8 cellular contexts compared by ENCODE assay signal in genomic region chr5:154811653-154812465, GRCh38. TPM values are rescaled to one million over a fixed set of nuclear protein-coding genes. Genes with fewer than 3 reads are reported as not detected.
DNase-seq lines count a peak whose midpoint lies in the region; ATAC-seq, FAIRE-seq and TF ChIP-seq lines count a peak whose summit lies in the region.

No MANE protein-coding gene starts in this region.

- CTCF ChIA-PET in CD8-positive, alpha-beta T cell (lab: Charles Lee), result interaction anchor here (0.6 to 4.7 kb wide), 4 partner anchors 8 to 161 kb away, joined by 3 to 24 read pairs (median 4); no protein-coding TSS in a partner anchor

- peaks cover 2% of the 10 kb centered on the region for H3K79me2 ChIP-seq in keratinocyte (ENCODE audit: control insufficient read depth, insufficient read depth, low read length)

- H3K27me3 Mint-ChIP-seq in CD8-positive, alpha-beta T cell (ENCODE audit: low read depth), result no peaks in the 10 kb centered on the region

- peak; percentile 40 to 73 (median 67) for DNase-seq in CD8-positive, alpha-beta T cell
- peak; percentile 77 for DNase-seq in NAMALWA (ENCODE audit: low spot score)
- DNase-seq in breast epithelium (ENCODE audit: low spot score in 2 of 2), result no peak
- DNase-seq in keratinocyte (ENCODE audit: low read depth, low spot score), result no peak
- peak; percentile 38 for DNase-seq in stimulated activated CD4-positive, alpha-beta T cell treated with anti-CD3 and anti-CD28 coated beads, Interleukin-2, amount 100 ng/mL, for 4 hours (ENCODE audit: low read depth)
- DNase-seq in lower leg skin (ENCODE audit: low spot score in 2 of 2), result no peak

- no peak for TF ChIP-seq POLR2A in breast epithelium (IDR thresholded peaks at IDR 0.05)
- no peak for TF ChIP-seq POLR2A in lower leg skin (IDR thresholded peaks at IDR 0.05)

- peak; percentile 95 for TF ChIP-seq CTCF in CD8-positive, alpha-beta T cell (IDR thresholded peaks at IDR 0.05)
- TF ChIP-seq CTCF in VCaP (conservative IDR thresholded peaks at IDR 0.05), result peak; percentile 93
- TF ChIP-seq CTCF in breast epithelium (IDR thresholded peaks at IDR 0.05), result peak; percentile 72 to 85 (median 85)
- TF ChIP-seq CTCF in keratinocyte (optimal IDR thresholded peaks at IDR 0.05 in 1 of 3, IDR thresholded peaks at IDR 0.05 in 1 of 3, conservative IDR thresholded peaks at IDR 0.05 in 1 of 3; ENCODE audit: extremely low read depth in 1 of 3, insufficient read depth in 2 of 3, low read length in 3 of 3), result peak; percentile 68 to 89 (median 74)
- TF ChIP-seq CTCF in lower leg skin (IDR thresholded peaks at IDR 0.05), result peak in 1 of 3 donors; percentile 54

- intact Hi-C loops in CD8-positive, alpha-beta T cell (cut with DNase I, micrococcal nuclease), result loop anchor here (1.0 to 5.0 kb wide), 5 partner anchors 45 to 345 kb away; partner anchors contain the start of genes CNOT8 (in 1 of the 2) and LARP1 (in 1 of the 2)
- intact Hi-C loops in breast epithelium (cut with DNase I; ENCODE audit: low total_unique reads) (no loop called here), lower leg skin (cut with DNase I; ENCODE audit: low total_unique reads) (loop anchor here (5.0 kb wide), 1 partner anchor 160 kb away; no protein-coding TSS in a partner anchor)

- peaks cover 22% of the 10 kb centered on the region for H3K36me3 ChIP-seq in CD8-positive, alpha-beta T cell (ENCODE audit: insufficient read depth, low read length)
- peaks cover 6% of the 10 kb centered on the region for H3K36me3 ChIP-seq in breast epithelium
- peaks cover 42 to 50% of the 10 kb centered on the region in 2 experiments for H3K36me3 ChIP-seq in keratinocyte (ENCODE audit: control insufficient read depth in 2 of 2, extremely low read depth in 1 of 2, insufficient read depth in 2 of 2, low read length in 2 of 2)

- no peak overlapping the region for H3K4me3 Mint-ChIP-seq in CD8-positive, alpha-beta T cell

- dilution Hi-C loops in keratinocyte (cut with MboI; ENCODE audit: extremely low pct_ligation_motif_present, low sequenced_read_pairs), result no loop called here

- H3K9ac ChIP-seq in keratinocyte (ENCODE audit: control insufficient read depth, extremely low read depth, insufficient read depth, low read length), result no peak overlapping the region

- ATAC-seq in CD8-positive, alpha-beta T cell, result peak; percentile 69
- ATAC-seq in GM21381 (IDR thresholded peaks at IDR 0.05; ENCODE audit: unreplicated experiment), result peak; percentile 63

- peaks cover 26% of the 10 kb centered on the region for H3K4me1 ChIP-seq in CD8-positive, alpha-beta T cell (ENCODE audit: insufficient read depth, low read length)
- no peaks in the 10 kb centered on the region for H3K4me1 ChIP-seq in breast epithelium
- H3K4me1 ChIP-seq in keratinocyte (ENCODE audit: control insufficient read depth, extremely low read depth, insufficient read depth, low read length), result no peaks in the 10 kb centered on the region

- H3K4me3 ChIP-seq in CD8-positive, alpha-beta T cell (ENCODE audit: low read depth, low read length), result no peak overlapping the region
- H3K4me3 ChIP-seq in breast epithelium, result no peak overlapping the region
- no peak overlapping the region for H3K4me3 ChIP-seq in keratinocyte (ENCODE audit: control insufficient read depth in 2 of 3, extremely low read depth in 1 of 3, insufficient read depth in 2 of 3, low read depth in 1 of 3, low read length in 3 of 3)
- H3K4me3 ChIP-seq in lower leg skin (ENCODE audit: low read depth, poor library complexity, severe bottlenecking), result no peak overlapping the region

- no peaks in the 10 kb centered on the region for H3K27me3 ChIP-seq in CD8-positive, alpha-beta T cell (ENCODE audit: insufficient read depth, low read length)
- H3K27me3 ChIP-seq in breast epithelium (no peaks in the 10 kb centered on the region), keratinocyte (ENCODE audit: control insufficient read depth, extremely low read depth, insufficient read depth, low read length) (no peaks in the 10 kb centered on the region)

- no peaks in the 10 kb centered on the region for H3K9me3 ChIP-seq in CD8-positive, alpha-beta T cell (ENCODE audit: low read length)
- H3K9me3 ChIP-seq in breast epithelium, result no peaks in the 10 kb centered on the region
- H3K9me3 ChIP-seq in keratinocyte (ENCODE audit: control insufficient read depth, low read depth, low read length), result no peaks in the 10 kb centered on the region

- WGBS in lower leg skin, 2 donors, result 29 to 33% methylated on average over 3 of the region's 3 CpGs

- H3K27ac Mint-ChIP-seq in CD8-positive, alpha-beta T cell, result peak overlapping the region; percentile 66

- no peak overlapping the region for H2AFZ ChIP-seq in keratinocyte (ENCODE audit: control insufficient read depth, low read length)

- POLR2A ChIA-PET in CD8-positive, alpha-beta T cell (lab: Charles Lee), result no interaction called here

- H3K27ac ChIP-seq in CD8-positive, alpha-beta T cell (ENCODE audit: low read depth, low read length), result no peak overlapping the region
- H3K27ac ChIP-seq in VCaP (no peak overlapping the region), breast epithelium (no peak overlapping the region), keratinocyte (ENCODE audit: control insufficient read depth, insufficient read depth, low read length) (no peak overlapping the region)

- no peaks in the 10 kb centered on the region for H3K9me1 ChIP-seq in keratinocyte (ENCODE audit: control insufficient read depth, extremely low read depth, insufficient read depth, low read length)

- H3K4me2 ChIP-seq in keratinocyte (ENCODE audit: control insufficient read depth, extremely low read depth, insufficient read depth, low read depth, low read length), result no peak overlapping the region

- H3K9me3 Mint-ChIP-seq in CD8-positive, alpha-beta T cell, result no peaks in the 10 kb centered on the region

- peaks cover 33% of the 10 kb centered on the region for H3K4me1 Mint-ChIP-seq in CD8-positive, alpha-beta T cell (ENCODE audit: low read depth)

- no peaks in the 10 kb centered on the region for H4K20me1 ChIP-seq in keratinocyte (ENCODE audit: control insufficient read depth, extremely low read depth, insufficient read depth, low read length)

- no peak for FAIRE-seq in keratinocyte (lab: Jason Lieb, UNC)

- peaks cover 78% of the 10 kb centered on the region for H3K36me3 Mint-ChIP-seq in CD8-positive, alpha-beta T cell

RNA-seq across cellular contexts. Expression of gene FAXDC2, which starts 38.5 kb away (rescaled TPM):
- total RNA-seq in CD8-positive, alpha-beta T cell, result under 1 TPM; 0.28 to 0.38 TPM
- 100 to 1,000 TPM in 1 of 3 donors, 10 to 100 TPM in 2; 43.9 to 117 (median 52.5) TPM for total RNA-seq in breast epithelium
- polyA plus RNA-seq in keratinocyte, result 4.6 to 11.0 TPM (median 7.1 TPM) in 3 replicates
- 1.4 TPM for polyA plus RNA-seq in keratinocyte (2011; ENCODE audit: low read depth)
- polyA plus RNA-seq in keratinocyte (2011; cell fraction: cytosol; rRNA removed), result 9.2 and 9.8 TPM in 2 replicates
- polyA plus RNA-seq in keratinocyte (2011; cell fraction: nucleus; rRNA removed), result 8.5 and 13.6 TPM in 2 replicates
- 7.2 and 7.5 TPM in 2 replicates for polyA plus RNA-seq in keratinocyte (2012; ENCODE audit: low replicate concordance)
- polyA minus RNA-seq in keratinocyte, result 4.9 to 19.5 TPM (median 13.9 TPM) in 3 replicates
- polyA minus RNA-seq in keratinocyte (2011; cell fraction: cytosol; rRNA and poly(A)+ RNA removed), result 18.8 TPM
- 4.3 and 8.5 TPM in 2 replicates for polyA minus RNA-seq in keratinocyte (2011; cell fraction: nucleus; rRNA and poly(A)+ RNA removed)
- 10 to 100 TPM; 20.2 to 72.8 (median 47.3) TPM for total RNA-seq in lower leg skin

RNA-seq across cellular contexts. Expression of gene CNOT8, which starts 46.6 kb away (rescaled TPM):
- 100 to 1,000 TPM; 139 to 145 TPM for total RNA-seq in CD8-positive, alpha-beta T cell
- total RNA-seq in breast epithelium (100 to 1,000 TPM in 1 of 3 donors, 10 to 100 TPM in 2; 78.7 to 180 (median 84.7) TPM), lower leg skin (10 to 100 TPM; 47.8 to 92.9 (median 65.4) TPM)
- 28.1 to 44.5 TPM (median 36.2 TPM) in 3 replicates for polyA plus RNA-seq in keratinocyte
- polyA plus RNA-seq in keratinocyte (2011; ENCODE audit: low read depth), result 68.1 TPM
- polyA plus RNA-seq in keratinocyte (2011; cell fraction: cytosol; rRNA removed), result 28.2 and 41.0 TPM in 2 replicates
- polyA plus RNA-seq in keratinocyte (2011; cell fraction: nucleus; rRNA removed), result 50.6 and 55.1 TPM in 2 replicates
- polyA plus RNA-seq in keratinocyte (2012; ENCODE audit: low replicate concordance), result 21.1 and 33.8 TPM in 2 replicates
- polyA minus RNA-seq in keratinocyte, result 18.1 to 47.2 TPM (median 34.2 TPM) in 3 replicates
- polyA minus RNA-seq in keratinocyte (2011; cell fraction: cytosol; rRNA and poly(A)+ RNA removed), result 21.7 TPM
- 14.1 and 31.1 TPM in 2 replicates for polyA minus RNA-seq in keratinocyte (2011; cell fraction: nucleus; rRNA and poly(A)+ RNA removed)

RNA-seq across cellular contexts. Expression of gene LARP1, which starts 56.7 kb away (rescaled TPM):
- 10 to 100 TPM; 70.4 to 80.5 TPM for total RNA-seq in CD8-positive, alpha-beta T cell
- 100 to 1,000 TPM in 1 of 3 donors, 10 to 100 TPM in 2; 64.0 to 123 (median 73.7) TPM for total RNA-seq in breast epithelium
- 39.3 to 139 TPM (median 65.6 TPM) in 3 replicates for polyA plus RNA-seq in keratinocyte
- polyA plus RNA-seq in keratinocyte (2011; ENCODE audit: low read depth), result 74.4 TPM
- 74.6 and 86.7 TPM in 2 replicates for polyA plus RNA-seq in keratinocyte (2011; cell fraction: cytosol; rRNA removed)
- 161 and 167 TPM in 2 replicates for polyA plus RNA-seq in keratinocyte (2011; cell fraction: nucleus; rRNA removed)
- 51.1 and 105 TPM in 2 replicates for polyA plus RNA-seq in keratinocyte (2012; ENCODE audit: low replicate concordance)
- polyA minus RNA-seq in keratinocyte, result 74.0 to 207 TPM (median 113 TPM) in 3 replicates
- polyA minus RNA-seq in keratinocyte (2011; cell fraction: cytosol; rRNA and poly(A)+ RNA removed), result 70.0 TPM
- 98.7 and 186 TPM in 2 replicates for polyA minus RNA-seq in keratinocyte (2011; cell fraction: nucleus; rRNA and poly(A)+ RNA removed)
- total RNA-seq in lower leg skin, result 100 to 1,000 TPM in 3 of 4 donors, 10 to 100 TPM in 1; 96.0 to 115 (median 104) TPM

Comparison
In these comparisons a context has a peak if more than half of its experiments do, and no peak if none do; other contexts are left out.
1. DNase-seq: peak in CD8-positive, alpha-beta T cell (7 of 7), NAMALWA (single experiment) and stimulated activated CD4-positive, alpha-beta T cell treated with anti-CD3 and anti-CD28 coated beads, Interleukin-2, amount 100 ng/mL, for 4 hours (single experiment); none in breast epithelium (0 of 2), keratinocyte (single experiment) and lower leg skin (0 of 2).
2. RNA of gene FAXDC2, which starts 38.5 kb away (total RNA-seq): 20.2 to 72.8 TPM in lower leg skin and 43.9 to 117 TPM in breast epithelium; 0.28 to 0.38 TPM in CD8-positive, alpha-beta T cell; every median in the first group is over 10 times any median in the second.